ENCODE assay signal across 21 cellular contexts in genomic region chr12:58419905-58420304, GRCh38.
A peak's percentile ranks its signal among the peaks of the same experiment; 100 is the strongest.
DNase-seq lines count a peak whose midpoint lies in the region; ATAC-seq, FAIRE-seq and TF ChIP-seq lines count a peak whose summit lies in the region.
"Had no signal": no experiment of that assay in that cellular context is flagged by ENCODE, and none has a peak within 500 bp of the region (broad histone marks: within the 10 kb centered on the region; RNA-seq: fewer than 3 reads in every experiment).

No MANE protein-coding gene starts in this region.

- peak overlapping the region; percentile 89 for H3K27ac ChIP-seq in PC-3 (ENCODE audit: low read length)
- H3K27ac ChIP-seq in mesenchymal stem cell (ENCODE audit: low read length, poor library complexity, severe bottlenecking) = no peak overlapping the region
- H3K27ac ChIP-seq in Karpas-422 (ENCODE audit: low read length) = no peak overlapping the region
- no peak overlapping the region for H3K27ac ChIP-seq in HepG2 (ENCODE audit: extremely low read length, insufficient read depth, low read length)
- no peak overlapping the region for H3K27ac ChIP-seq in transverse colon
- H3K27ac ChIP-seq: colonic mucosa, thyroid gland had no signal

- TF ChIP-seq POLR2A in HepG2 (IDR thresholded peaks at IDR 0.05; ENCODE audit: insufficient read depth in 1 of 2, low read depth in 2 of 2, low read length in 2 of 2) = no peak
- TF ChIP-seq POLR2A in transverse colon (IDR thresholded peaks at IDR 0.05) = no peak

- H3K9me2 ChIP-seq in PC-3 (replicated peaks; ENCODE audit: low read length) (no peaks in the 10 kb centered on the region), Karpas-422 (replicated peaks; ENCODE audit: insufficient read depth, low read length) (no peaks in the 10 kb centered on the region)

- H3K36me3 ChIP-seq in PC-3 (ENCODE audit: low read depth, low read length) (no peaks in the 10 kb centered on the region), endocrine pancreas (ENCODE audit: control insufficient read depth, insufficient read depth, low read length) (no peaks in the 10 kb centered on the region), mesenchymal stem cell (ENCODE audit: control insufficient read depth in 1 of 2, insufficient read depth in 2 of 2, low read depth in 1 of 2, low read length in 2 of 2) (no peaks in the 10 kb centered on the region), Karpas-422 (ENCODE audit: insufficient read depth, low read length) (no peaks in the 10 kb centered on the region), HepG2 (replicated peaks in 1 of 2; ENCODE audit: control insufficient read depth in 1 of 2, insufficient read depth in 2 of 2, low read length in 2 of 2) (no peaks in the 10 kb centered on the region), transverse colon (no peaks in the 10 kb centered on the region)
- H3K36me3 ChIP-seq: colonic mucosa, thyroid gland had no signal

- no peak overlapping the region for H3K18ac ChIP-seq in mesenchymal stem cell (ENCODE audit: low read depth in 1 of 2, low read length in 2 of 2)

- H4K8ac ChIP-seq in mesenchymal stem cell (ENCODE audit: low read length) = no peak overlapping the region

- H2BK15ac ChIP-seq in mesenchymal stem cell (ENCODE audit: low read depth, poor library complexity, severe bottlenecking) = no peak overlapping the region

- no peak overlapping the region for H4K91ac ChIP-seq in mesenchymal stem cell (ENCODE audit: low read length)

- no peaks in the 10 kb centered on the region for H3K27me3 ChIP-seq in PC-3 (ENCODE audit: low read length)
- no peaks in the 10 kb centered on the region for H3K27me3 ChIP-seq in endocrine pancreas (ENCODE audit: control insufficient read depth, insufficient read depth, low read length)
- H3K27me3 ChIP-seq in mesenchymal stem cell (ENCODE audit: control insufficient read depth in 1 of 2, insufficient read depth in 1 of 2, low read length in 2 of 2) = no peaks in the 10 kb centered on the region
- H3K27me3 ChIP-seq in Karpas-422 (ENCODE audit: low read length) = no peaks in the 10 kb centered on the region; the same call in 1 of the 2 replicates
- no peaks in the 10 kb centered on the region for H3K27me3 ChIP-seq in HepG2 (ENCODE audit: control insufficient read depth in 1 of 2, insufficient read depth in 2 of 2, low read length in 2 of 2)
- no peaks in the 10 kb centered on the region for H3K27me3 ChIP-seq in transverse colon
- H3K27me3 ChIP-seq: colonic mucosa, thyroid gland had no signal

- H3K4me1 ChIP-seq in PC-3 (ENCODE audit: insufficient read depth, low read length) (peaks cover 59% of the 10 kb centered on the region), endocrine pancreas (ENCODE audit: control insufficient read depth, insufficient read depth, low read length) (peaks cover 15% of the 10 kb centered on the region), mesenchymal stem cell (ENCODE audit: control insufficient read depth, insufficient read depth, low read depth, low read length) (peaks cover 5% of the 10 kb centered on the region), Karpas-422 (ENCODE audit: low read length) (no peaks in the 10 kb centered on the region), HepG2 (ENCODE audit: insufficient read depth, low read length) (no peaks in the 10 kb centered on the region), transverse colon (peaks cover 0 to 4% (median 3%) of the 10 kb centered on the region in 4 donors)

- no peak overlapping the region for H3K14ac ChIP-seq in mesenchymal stem cell (ENCODE audit: low read length in 2 of 2)

- peak overlapping the region; percentile 10; the same call in 1 of the 2 replicates for H3K4me3 ChIP-seq in PC-3 (ENCODE audit: low read length)
- H3K4me3 ChIP-seq in endocrine pancreas (ENCODE audit: control insufficient read depth, insufficient read depth, low read length) = peak overlapping the region; percentile 37
- peak overlapping the region in 1 of 2 experiments; percentile 34 for H3K4me3 ChIP-seq in mesenchymal stem cell (ENCODE audit: insufficient read depth in 1 of 2, low read depth in 1 of 2, low read length in 2 of 2)
- H3K4me3 ChIP-seq in Karpas-422 (ENCODE audit: low read length) = no peak overlapping the region
- no peak overlapping the region for H3K4me3 ChIP-seq in HepG2 (replicated peaks in 1 of 3; ENCODE audit: insufficient read depth in 1 of 3, low read depth in 2 of 3, low read length in 3 of 3)
- no peak overlapping the region for H3K4me3 ChIP-seq in transverse colon
- H3K4me3 ChIP-seq: colonic mucosa, thyroid gland had no signal

- DNase-seq in EH (ENCODE audit: low read depth) (peak; percentile 35), PC-3 (peak; percentile 11), mesenchymal stem cell (no peak), Karpas-422 (no peak), HepG2 (ENCODE audit: low spot score) (no peak), transverse colon (no peak), HUDEP-2 (lab: John Stamatoyannopoulos, UW; ENCODE audit: unreplicated experiment in 76 of 76) (no peak)
- DNase-seq: activated CD8-positive, alpha-beta memory T cell treated with anti-CD3 and anti-CD28 coated beads for 24 hours; activated T-cell treated with anti-CD3 and anti-CD28 coated beads, Interleukin-2, amount 50 U/mL, for 4 hours; colonic mucosa; foreskin melanocyte; GOT3; NCI-H1417; NCI-H524; nephron progenitor cell; stimulated activated CD4-positive, alpha-beta T cell treated with anti-CD3 and anti-CD28 coated beads, Interleukin-1b, Interleukin-23, amount 100 ng/mL, for 48 hours; stimulated activated naive B cell treated with anti-CD40 and anti-IgM and Interleukin-4, amounts not matched to agents 10 μg/mL and 1 μg/mL and 100 μg/mL, for 72 hours had no signal

- H3K9me3 ChIP-seq in PC-3 (ENCODE audit: low read length) (no peaks in the 10 kb centered on the region), endocrine pancreas (ENCODE audit: control insufficient read depth, low read length) (no peaks in the 10 kb centered on the region), mesenchymal stem cell (ENCODE audit: control insufficient read depth, low read length) (no peaks in the 10 kb centered on the region), Karpas-422 (ENCODE audit: low read length) (no peaks in the 10 kb centered on the region), HepG2 (ENCODE audit: low read length) (no peaks in the 10 kb centered on the region), transverse colon (no peaks in the 10 kb centered on the region)
- H3K9me3 ChIP-seq: colonic mucosa, thyroid gland had no signal

- BruUV-seq in PC-3 (replicated peaks; lab: Mats Ljungman, UMichigan) (no TSS peak), HepG2 (replicated peaks; lab: Mats Ljungman, UMichigan) (no TSS peak)

- no peak overlapping the region for H2BK120ac ChIP-seq in mesenchymal stem cell (ENCODE audit: low read depth, low read length)

- H3K79me1 ChIP-seq in mesenchymal stem cell (replicated peaks; ENCODE audit: low read length, poor library complexity, severe bottlenecking) = no peaks in the 10 kb centered on the region

- TF ChIP-seq RAD21 in HepG2 (CRISPR knock-in tag; IDR thresholded peaks at IDR 0.05) = no peak

- H3F3A ChIP-seq in PC-3 (ENCODE audit: low read length, unreplicated experiment) = peaks cover 6% of the 10 kb centered on the region

- in situ Hi-C loops in HepG2 (cut with HindIII; ENCODE audit: extremely low pct_ligation_motif_present, low pct_unique_long_range_greater_than_20kb) (no loop called here), transverse colon (cut with MboI; ENCODE audit: low pct_ligation_motif_present in 1 of 4, low pct_unique_long_range_greater_than_20kb in 1 of 4, low sequenced_read_pairs in 3 of 4) (no loop called here)

- H2AK5ac ChIP-seq in mesenchymal stem cell (ENCODE audit: low read length, severe bottlenecking) = no peak overlapping the region

- ATAC-seq in PC-3 (peak; percentile 44), HepG2 (no peak)
- ATAC-seq: activated T-cell treated with anti-CD3 and anti-CD28 coated beads, Interleukin-2, amount 50 U/mL, for 4 hours; Right ventricle myocardium inferior; stimulated activated naive B cell treated with anti-CD40 and anti-IgM and Interleukin-4, amounts not matched to agents 10 μg/mL and 1 μg/mL and 100 μg/mL, for 72 hours had no signal

- H3K4me2 ChIP-seq in PC-3 (ENCODE audit: low read length) (peak overlapping the region; percentile 63), mesenchymal stem cell (ENCODE audit: low read length, poor library complexity, severe bottlenecking) (no peak overlapping the region), Karpas-422 (ENCODE audit: low read depth, low read length, poor library complexity, severe bottlenecking) (no peak overlapping the region), HepG2 (ENCODE audit: low read depth, low read length) (no peak overlapping the region)

- TF ChIP-seq EP300 in HepG2 (IDR thresholded peaks at IDR 0.05; ENCODE audit: low read depth in 2 of 2, low read length in 2 of 2) (no peak), HepG2 (CRISPR knock-in tag; IDR thresholded peaks at IDR 0.05; ENCODE audit: borderline replicate concordance) (no peak), transverse colon (IDR thresholded peaks at IDR 0.05; ENCODE audit: low read depth) (no peak)

- H3K9ac ChIP-seq in PC-3 (ENCODE audit: low read length) = peak overlapping the region; percentile 48
- H3K9ac ChIP-seq in endocrine pancreas (ENCODE audit: control insufficient read depth, insufficient read depth, low read length) = no peak overlapping the region
- H3K9ac ChIP-seq in mesenchymal stem cell (ENCODE audit: low read length) = peak overlapping the region; percentile 88
- no peak overlapping the region for H3K9ac ChIP-seq in Karpas-422 (ENCODE audit: low read length)
- no peak overlapping the region for H3K9ac ChIP-seq in HepG2 (ENCODE audit: insufficient read depth, low read depth, low read length)

- TF ChIP-seq CTCF in PC-3 (conservative IDR thresholded peaks at IDR 0.05; ENCODE audit: low read depth, low read length) = no peak
- no peak for TF ChIP-seq CTCF in HepG2 (CRISPR knock-in tag; IDR thresholded peaks at IDR 0.05)
- TF ChIP-seq CTCF in transverse colon (IDR thresholded peaks at IDR 0.05) = no peak

- no peak overlapping the region for H2AFZ ChIP-seq in PC-3 (ENCODE audit: low read length)
- no peak overlapping the region for H2AFZ ChIP-seq in mesenchymal stem cell (ENCODE audit: low read depth, low read length)
- H2AFZ ChIP-seq in Karpas-422 (ENCODE audit: low read length) = no peak overlapping the region
- H2AFZ ChIP-seq in HepG2 (ENCODE audit: low read length) = no peak overlapping the region

- H3K4ac ChIP-seq in mesenchymal stem cell (ENCODE audit: low read depth in 1 of 2, low read length in 2 of 2) = no peak overlapping the region

- H2BK12ac ChIP-seq in mesenchymal stem cell (ENCODE audit: low read length in 2 of 2) = no peak overlapping the region

- intact Hi-C loops in PC-3 (cut with micrococcal nuclease) = no loop called here
- intact Hi-C loops in HepG2 (cut with micrococcal nuclease; ENCODE audit: unreplicated experiment) = no loop called here
- intact Hi-C loops in transverse colon (cut with DNase I; ENCODE audit: low total_unique reads) = no loop called here

- H3K79me2 ChIP-seq in PC-3 (ENCODE audit: low read length) (no peaks in the 10 kb centered on the region), Karpas-422 (ENCODE audit: low read length) (no peaks in the 10 kb centered on the region), HepG2 (ENCODE audit: insufficient read depth, low read length) (no peaks in the 10 kb centered on the region)

- H4K20me1 ChIP-seq in PC-3 (ENCODE audit: low read length) (no peaks in the 10 kb centered on the region), Karpas-422 (ENCODE audit: insufficient read depth, low read depth, low read length) (no peaks in the 10 kb centered on the region), HepG2 (ENCODE audit: insufficient read depth, low read length) (no peaks in the 10 kb centered on the region)

- H3K23ac ChIP-seq in mesenchymal stem cell (ENCODE audit: low read length in 2 of 2) = no peak overlapping the region

- no peak for FAIRE-seq in HepG2 (lab: Jason Lieb, UNC)
- FAIRE-seq: TTC549 had no signal

- no peak overlapping the region for H2BK5ac ChIP-seq in mesenchymal stem cell (ENCODE audit: low read depth, low read length, poor library complexity, severe bottlenecking)

- POLR2A ChIA-PET in PC-3 (lab: Charles Lee; ENCODE audit: unreplicated experiment) (interaction anchor here (0.6 kb wide), 1 partner anchor 88 kb away, joined by 3 read pairs; no protein-coding TSS in a partner anchor), HepG2 (lab: Yijun Ruan, JAX) (no interaction called here)

- no CpG with 5 or more reads among the region's 1 CpG for WGBS in mesenchymal stem cell
- WGBS in HepG2 (ENCODE audit: low lambda C conversion rate) = 0% methylated on average over 1 of the region's 1 CpG
- 18 to 20% methylated on average over 1 of the region's 1 CpG for WGBS in transverse colon (ENCODE audit: low coverage in 1 of 2), 2 donors

- CTCF ChIA-PET in PC-3 (lab: Charles Lee) (interaction anchor here (0.7 kb wide), 1 partner anchor 498 kb away, joined by 4 read pairs; no protein-coding TSS in a partner anchor), HepG2 (lab: Yijun Ruan, JAX; ENCODE audit: low intra/inter-chr PET ratio, low total read pairs) (no interaction called here)

Comparison
In these comparisons a context has a peak if more than half of its experiments do, and no peak if none do; other contexts are left out.
1. DNase-seq: peak in EH (single experiment) and PC-3 (single experiment); none in mesenchymal stem cell (single experiment), Karpas-422 (single experiment), HepG2 (single experiment), transverse colon (single experiment) and HUDEP-2 (0 of 76).
2. H3K4me3 ChIP-seq: peak in PC-3 (single experiment) and endocrine pancreas (single experiment); none in Karpas-422 (single experiment), HepG2 (0 of 3) and transverse colon (0 of 4).
3. H3K9ac ChIP-seq: peak in PC-3 (single experiment) and mesenchymal stem cell (single experiment); none in endocrine pancreas (single experiment), Karpas-422 (single experiment) and HepG2 (single experiment).